Comparison of ENCODE assay signal across 8 cellular contexts in genomic region chr11:103055174-103055890, GRCh38. TPM values are rescaled to one million over a fixed set of nuclear protein-coding genes. Genes with fewer than 3 reads are reported as not detected.
DNase-seq lines count a peak whose midpoint lies in the region; ATAC-seq, FAIRE-seq and TF ChIP-seq lines count a peak whose summit lies in the region.

No MANE protein-coding gene starts in this region.

- H2AFZ ChIP-seq in GM23338 (no peak overlapping the region), astrocyte (ENCODE audit: low read depth, low read length) (no peak overlapping the region)

- peak; percentile 41 for ATAC-seq in Right ventricle myocardium superior (ENCODE audit: poor library complexity)
- no peak for ATAC-seq in GM23338

- H3K4me3 ChIP-seq in GM23338 (no peak overlapping the region), astrocyte (ENCODE audit: insufficient read depth, low read depth, low read length) (no peak overlapping the region)

- DNase-seq in Right ventricle myocardium superior (no peak), cardiac septum (ENCODE audit: low spot score) (no peak), GM23338 (ENCODE audit: low spot score) (peak; percentile 62), NCI-H1417 (lab: John Stamatoyannopoulos, UW) (peak; percentile 13 to 73 (median 51)), astrocyte (ENCODE audit: low read depth) (peak; percentile 30), kidney tubule cell (ENCODE audit: low spot score) (peak; percentile 58), GM19240 (ENCODE audit: insufficient read length, low spot score) (no peak), 8988T (no peak)

- H3K4me1 ChIP-seq in GM23338 (ENCODE audit: insufficient read depth) (no peaks in the 10 kb centered on the region), astrocyte (ENCODE audit: insufficient read depth, low read length) (peaks cover 7% of the 10 kb centered on the region)

- H3K27me3 ChIP-seq in GM23338 (ENCODE audit: insufficient read depth) (no peaks in the 10 kb centered on the region), astrocyte (ENCODE audit: insufficient read depth, low read length) (no peaks in the 10 kb centered on the region)

- intact Hi-C loops in Right ventricle myocardium superior (cut with DNase I) = no loop called here
- intact Hi-C loops in cardiac septum (cut with DNase I) = no loop called here

- H3F3A ChIP-seq in GM23338 (replicated peaks; ENCODE audit: low read depth) = no peaks in the 10 kb centered on the region

- H3K4me2 ChIP-seq in GM23338 (no peak overlapping the region), astrocyte (ENCODE audit: low read length) (no peak overlapping the region)

- TF ChIP-seq CTCF in GM23338 (conservative IDR thresholded peaks at IDR 0.05; ENCODE audit: low read depth in 2 of 2) (peak; percentile 59 to 69), astrocyte (IDR thresholded peaks at IDR 0.05; ENCODE audit: insufficient read depth, low read depth, low read length) (peak; percentile 72)

- H3K4me1 Mint-ChIP-seq in GM23338 (no peaks in the 10 kb centered on the region), astrocyte (ENCODE audit: low read depth, unreplicated experiment) (peaks cover 5% of the 10 kb centered on the region)

- no peaks in the 10 kb centered on the region for H3K27me3 Mint-ChIP-seq in GM23338 (ENCODE audit: insufficient read depth, low read depth, poor library complexity)
- no peaks in the 10 kb centered on the region for H3K27me3 Mint-ChIP-seq in astrocyte (ENCODE audit: low read depth, unreplicated experiment)

- no peak overlapping the region for H3K9ac ChIP-seq in astrocyte (ENCODE audit: low read length)

- no peak overlapping the region for H3K27ac Mint-ChIP-seq in GM23338
- no peak overlapping the region for H3K27ac Mint-ChIP-seq in astrocyte (ENCODE audit: unreplicated experiment)

- H3K36me3 ChIP-seq in GM23338 (ENCODE audit: insufficient read depth) (no peaks in the 10 kb centered on the region), astrocyte (ENCODE audit: insufficient read depth, low read length) (peaks cover 5% of the 10 kb centered on the region)

- H3K36me3 Mint-ChIP-seq in GM23338 (ENCODE audit: low read depth) = peaks cover 6% of the 10 kb centered on the region; the same call in 2 of the 3 replicates
- no peaks in the 10 kb centered on the region for H3K36me3 Mint-ChIP-seq in astrocyte (ENCODE audit: low read depth, unreplicated experiment)

- no peak overlapping the region for H3K27ac ChIP-seq in GM23338 (ENCODE audit: low read depth)
- no peak overlapping the region for H3K27ac ChIP-seq in astrocyte (ENCODE audit: low read depth, low read length)

- no peak overlapping the region for H3K4me3 Mint-ChIP-seq in GM23338
- H3K4me3 Mint-ChIP-seq in astrocyte (ENCODE audit: unreplicated experiment) = no peak overlapping the region

- H4K20me1 ChIP-seq in GM23338 (replicated peaks; ENCODE audit: insufficient read depth) (no peaks in the 10 kb centered on the region; the same call in 1 of the 2 replicates), astrocyte (ENCODE audit: insufficient read depth, low read length) (no peaks in the 10 kb centered on the region)

- H3K9me2 ChIP-seq in GM23338 (ENCODE audit: insufficient read depth) = no peaks in the 10 kb centered on the region

- no peaks in the 10 kb centered on the region for H3K79me2 ChIP-seq in GM23338 (replicated peaks; ENCODE audit: insufficient read depth)
- no peaks in the 10 kb centered on the region for H3K79me2 ChIP-seq in astrocyte (ENCODE audit: insufficient read depth, low read length)

- H3K9me3 Mint-ChIP-seq in GM23338 (no peaks in the 10 kb centered on the region), astrocyte (ENCODE audit: unreplicated experiment) (no peaks in the 10 kb centered on the region)

- no peaks in the 10 kb centered on the region for H3K9me3 ChIP-seq in astrocyte (ENCODE audit: insufficient read depth, low read depth, low read length)

- FAIRE-seq in astrocyte (lab: Jason Lieb, UNC) = peak; percentile 23

TF ChIP-seq in GM23338, 12 proteins besides CTCF, POLR2A, EP300 and RAD21 (continues in another document):
- TF ChIP-seq ZNF114 (CRISPR knock-in tag; IDR thresholded peaks at IDR 0.05) = no peak
- TF ChIP-seq ZNF462 (CRISPR knock-in tag; IDR thresholded peaks at IDR 0.05) = no peak
- TF ChIP-seq POLR2AphosphoS5 (IDR thresholded peaks at IDR 0.05; ENCODE audit: low read depth) = no peak
- no peak for TF ChIP-seq CREB1 (CRISPR knock-in tag; IDR thresholded peaks at IDR 0.05; ENCODE audit: low read depth)
- TF ChIP-seq EZH2 (IDR thresholded peaks at IDR 0.05; ENCODE audit: low read depth, unreplicated experiment) = no peak
- no peak for TF ChIP-seq EZH2phosphoT487 (IDR thresholded peaks at IDR 0.05; ENCODE audit: unreplicated experiment)
- TF ChIP-seq, protein P1, sequence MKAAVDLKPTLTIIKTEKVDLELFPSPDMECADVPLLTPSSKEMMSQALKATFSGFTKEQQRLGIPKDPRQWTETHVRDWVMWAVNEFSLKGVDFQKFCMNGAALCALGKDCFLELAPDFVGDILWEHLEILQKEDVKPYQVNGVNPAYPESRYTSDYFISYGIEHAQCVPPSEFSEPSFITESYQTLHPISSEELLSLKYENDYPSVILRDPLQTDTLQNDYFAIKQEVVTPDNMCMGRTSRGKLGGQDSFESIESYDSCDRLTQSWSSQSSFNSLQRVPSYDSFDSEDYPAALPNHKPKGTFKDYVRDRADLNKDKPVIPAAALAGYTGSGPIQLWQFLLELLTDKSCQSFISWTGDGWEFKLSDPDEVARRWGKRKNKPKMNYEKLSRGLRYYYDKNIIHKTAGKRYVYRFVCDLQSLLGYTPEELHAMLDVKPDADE (IDR thresholded peaks at IDR 0.05) = no peak
- TF ChIP-seq ZNF331 (CRISPR knock-in tag; IDR thresholded peaks at IDR 0.05; ENCODE audit: low read depth) = no peak
- TF ChIP-seq NANOG (IDR thresholded peaks at IDR 0.05; ENCODE audit: borderline replicate concordance) = no peak

RNA-seq across cellular contexts. Expression of gene DCUN1D5, which starts 36.6 kb away (rescaled TPM):
- 24.0 TPM for total RNA-seq in Right ventricle myocardium superior
- 19.9 TPM for total RNA-seq in cardiac septum
- total RNA-seq in GM23338 (2014; rRNA removed; shearing (Covaris generic)) = 175 and 189 TPM in 2 replicates
- polyA plus RNA-seq in GM23338 (2016; fragmentation: Nextera tagmentation; extraction: Ambion mirVana) = 121 and 136 TPM in 2 replicates
- 63.9 and 67.7 TPM in 2 replicates for total RNA-seq in astrocyte

RNA-seq across cellular contexts. Expression of gene DYNC2H1, which starts 53.9 kb away (rescaled TPM):
- total RNA-seq in Right ventricle myocardium superior (2.9 TPM), cardiac septum (4.7 TPM), astrocyte (17.2 and 20.9 TPM in 2 replicates)
- total RNA-seq in GM23338 (2014; rRNA removed; shearing (Covaris generic)) = 19.3 and 23.5 TPM in 2 replicates
- polyA plus RNA-seq in GM23338 (2016; fragmentation: Nextera tagmentation; extraction: Ambion mirVana) = 22.5 and 23.3 TPM in 2 replicates

Comparison
In these comparisons a context has a peak if more than half of its experiments do, and no peak if none do; other contexts are left out.
1. DNase-seq: peak in GM23338 (single experiment), NCI-H1417 (3 of 3), astrocyte (single experiment) and kidney tubule cell (single experiment); none in Right ventricle myocardium superior (single experiment), cardiac septum (single experiment), GM19240 (single experiment) and 8988T (single experiment).